Comparison of ENCODE assay signal across 25 cellular contexts in genomic region chr17:76549539-76549938, GRCh38. TPM values are rescaled to one million over a fixed set of nuclear protein-coding genes. Genes with fewer than 3 reads are reported as not detected.
"Had no signal": no experiment of that assay in that cellular context is flagged by ENCODE, and none has a peak within 500 bp of the region (broad histone marks: within the 10 kb centered on the region; RNA-seq: fewer than 3 reads in every experiment).

No MANE protein-coding gene starts in this region.

- H3K4me3 ChIP-seq: pancreas, tibial nerve had no signal

- H3K36me3 Mint-ChIP-seq: activated naive CD8-positive, alpha-beta T cell treated with anti-CD3 and anti-CD28 coated beads for 36 hours; memory B cell; stimulated activated effector memory CD8-positive, alpha-beta T cell treated with anti-CD3 and anti-CD28 coated beads, Interleukin-12 subunit alpha, Interleukin-12 subunit beta, amount 100 ng/mL, for 72 hours had no signal

- H3K36me3 ChIP-seq: left lung, pancreas, tibial nerve had no signal

- H3K27ac ChIP-seq: left lung, tibial nerve had no signal

- H3K4me3 Mint-ChIP-seq: activated naive CD8-positive, alpha-beta T cell treated with anti-CD3 and anti-CD28 coated beads for 36 hours; activated T-cell treated with anti-CD3 and anti-CD28 coated beads, Interleukin-2, amount 50 U/mL, for 4 hours; memory B cell; nephron; stimulated activated effector memory CD8-positive, alpha-beta T cell treated with anti-CD3 and anti-CD28 coated beads, Interleukin-12 subunit alpha, Interleukin-12 subunit beta, amount 100 ng/mL, for 72 hours; stimulated activated naive CD8-positive, alpha-beta T cell treated with anti-CD3 and anti-CD28 coated beads, Interleukin-15, amount 100 ng/mL, for 72 hours; T-helper 17 cell had no signal

- H3K9me3 ChIP-seq: left lung, pancreas, tibial nerve had no signal

- DNase-seq: activated CD4-positive, alpha-beta T cell treated with anti-CD3 and anti-CD28 coated beads for 4 hours; activated CD4-positive, alpha-beta T cell treated with anti-CD3 and anti-CD28 coated beads, Interleukin-2, amount 50 U/mL, for 48 hours; activated CD4-positive, CD25-positive, alpha-beta regulatory T cell; activated CD8-positive, alpha-beta memory T cell treated with anti-CD3 and anti-CD28 coated beads, Interleukin-2, amount 50 U/mL, for 48 hours; activated naive CD4-positive, alpha-beta T cell treated with Interleukin-2 at 50 U/mL for 16 hours; activated naive CD8-positive, alpha-beta T cell treated with anti-CD3 and anti-CD28 coated beads for 36 hours; activated T-cell treated with anti-CD3 and anti-CD28 coated beads, Interleukin-2, amount 50 U/mL, for 4 hours; cortex of kidney; erythroblast; foreskin keratinocyte; left lung; pancreas; small intestine; stimulated activated CD4-positive, alpha-beta T cell treated with anti-CD3 and anti-CD28 coated beads, Interleukin-2, amount 100 ng/mL, for 24 hours; stimulated activated naive CD8-positive, alpha-beta T cell treated with anti-CD3 and anti-CD28 coated beads, Interleukin-15, amount 100 ng/mL, for 72 hours; T-helper 17 cell had no signal

- H3K27me3 ChIP-seq: foreskin keratinocyte, pancreas, tibial nerve had no signal

- H3K27me3 Mint-ChIP-seq: activated naive CD8-positive, alpha-beta T cell treated with anti-CD3 and anti-CD28 coated beads for 36 hours; memory B cell; stimulated activated naive CD8-positive, alpha-beta T cell treated with anti-CD3 and anti-CD28 coated beads, Interleukin-15, amount 100 ng/mL, for 72 hours; T-helper 17 cell had no signal

- ATAC-seq: activated T-cell treated with anti-CD3 and anti-CD28 coated beads, Interleukin-2, amount 50 U/mL, for 4 hours; foreskin keratinocyte; left lung; pancreas; sciatic nerve; stimulated activated effector memory CD8-positive, alpha-beta T cell treated with anti-CD3 and anti-CD28 coated beads, Interleukin-12 subunit alpha, Interleukin-12 subunit beta, amount 100 ng/mL, for 72 hours; stimulated activated naive CD8-positive, alpha-beta T cell treated with anti-CD3 and anti-CD28 coated beads, Interleukin-15, amount 100 ng/mL, for 72 hours; T-helper 17 cell had no signal

- H3K27ac Mint-ChIP-seq: activated naive CD8-positive, alpha-beta T cell treated with anti-CD3 and anti-CD28 coated beads for 36 hours; activated T-helper 2 cell treated with anti-CD3 and anti-CD28 coated beads, Interferon-gamma antibody, Interleukin-2, Interleukin-4, amounts not matched to agents 10 μg/mL and 5 μg/mL and 100 μg/mL, durations not matched to agents 14 hours and 24 hours and 36 hours; memory B cell; nephron; stimulated activated effector memory CD8-positive, alpha-beta T cell treated with anti-CD3 and anti-CD28 coated beads, Interleukin-12 subunit alpha, Interleukin-12 subunit beta, amount 100 ng/mL, for 72 hours; stimulated activated naive CD8-positive, alpha-beta T cell treated with anti-CD3 and anti-CD28 coated beads, Interleukin-15, amount 100 ng/mL, for 72 hours; T-helper 17 cell had no signal

- H3K9me3 Mint-ChIP-seq: activated naive CD8-positive, alpha-beta T cell treated with anti-CD3 and anti-CD28 coated beads for 36 hours; activated T-cell treated with anti-CD3 and anti-CD28 coated beads, Interleukin-2, amount 50 U/mL, for 4 hours; activated T-helper 2 cell treated with anti-CD3 and anti-CD28 coated beads, Interferon-gamma antibody, Interleukin-2, Interleukin-4, amounts not matched to agents 10 μg/mL and 5 μg/mL and 100 μg/mL, durations not matched to agents 14 hours and 24 hours and 36 hours; memory B cell; nephron; stimulated activated effector memory CD8-positive, alpha-beta T cell treated with anti-CD3 and anti-CD28 coated beads, Interleukin-12 subunit alpha, Interleukin-12 subunit beta, amount 100 ng/mL, for 72 hours; stimulated activated naive CD8-positive, alpha-beta T cell treated with anti-CD3 and anti-CD28 coated beads, Interleukin-15, amount 100 ng/mL, for 72 hours had no signal

RNA-seq across cellular contexts. Expression of gene PRCD, which starts 9.7 kb away (rescaled TPM):
- total RNA-seq: activated T-cell treated with anti-CD3 and anti-CD28 coated beads, Interleukin-2, amount 50 U/mL, for 4 hours; activated T-helper 2 cell treated with anti-CD3 and anti-CD28 coated beads, Interferon-gamma antibody, Interleukin-2, Interleukin-4, amounts not matched to agents 10 μg/mL and 5 μg/mL and 100 μg/mL, durations not matched to agents 14 hours and 24 hours and 36 hours; kidney epithelial cell; myocyte had no signal

RNA-seq across cellular contexts. Expression of gene CYGB, which starts 12.0 kb away (rescaled TPM):
- total RNA-seq: activated CD8-positive, alpha-beta memory T cell treated with anti-CD3 and anti-CD28 coated beads for 36 hours; activated T-cell treated with anti-CD3 and anti-CD28 coated beads, Interleukin-2, amount 50 U/mL, for 4 hours; activated T-helper 2 cell treated with anti-CD3 and anti-CD28 coated beads, Interferon-gamma antibody, Interleukin-2, Interleukin-4, amounts not matched to agents 10 μg/mL and 5 μg/mL and 100 μg/mL, durations not matched to agents 14 hours and 24 hours and 36 hours; T-helper 17 cell had no signal

RNA-seq across cellular contexts. Expression of gene ST6GALNAC2, which starts 36.1 kb away (rescaled TPM):
- total RNA-seq: activated CD8-positive, alpha-beta memory T cell treated with anti-CD3 and anti-CD28 coated beads for 36 hours; activated naive CD8-positive, alpha-beta T cell treated with anti-CD3 and anti-CD28 coated beads for 36 hours; activated T-cell treated with anti-CD3 and anti-CD28 coated beads, Interleukin-2, amount 50 U/mL, for 4 hours had no signal
